In genomic region chr18:48023334-48024008, GRCh38 we compare ENCODE assay signal across 8 cellular contexts.
A peak's percentile ranks its signal among the peaks of the same experiment; 100 is the strongest.
DNase-seq lines count a peak whose midpoint lies in the region; ATAC-seq and TF ChIP-seq lines count a peak whose summit lies in the region.

No MANE protein-coding gene starts in this region.

- H3K4me1 Mint-ChIP-seq in naive thymus-derived CD8-positive, alpha-beta T cell, result peaks cover 0 to 7% (median 2%) of the 10 kb centered on the region in 4 donors

- in situ Hi-C loops in brain microvascular endothelial cell (cut with HindIII; ENCODE audit: low pct_ligation_motif_present, low sequenced_read_pairs), result no loop called here

- H3K27me3 ChIP-seq in brain microvascular endothelial cell (replicated peaks) (no peaks in the 10 kb centered on the region), left lung (peaks cover 0 to 8% of the 10 kb centered on the region in 2 donors)

- DNase-seq in COLO668 (lab: John Stamatoyannopoulos, UW; ENCODE audit: unreplicated experiment), result peak; percentile 56
- DNase-seq in HEK293T (ENCODE audit: extremely low spot score), result peak; percentile 50
- DNase-seq in NCI-H460 (ENCODE audit: extremely low read depth, low read depth), result peak; percentile 54
- DNase-seq in brain microvascular endothelial cell, result peak; percentile 54
- DNase-seq in left lung, result peak in 1 of 2 donors; percentile 37
- no peak for DNase-seq in naive thymus-derived CD8-positive, alpha-beta T cell

- peak overlapping the region in 1 of 10 donors; percentile 48 for H3K27ac Mint-ChIP-seq in naive thymus-derived CD8-positive, alpha-beta T cell

- ATAC-seq in left lung (peak; percentile 41), HG02798 (IDR thresholded peaks at IDR 0.05; ENCODE audit: poor library complexity, unreplicated experiment) (no peak), GM19328 (IDR thresholded peaks at IDR 0.05; ENCODE audit: unreplicated experiment) (no peak)
- ATAC-seq in naive thymus-derived CD8-positive, alpha-beta T cell, result no peak

- no peak overlapping the region for H3K27ac ChIP-seq in brain microvascular endothelial cell
- no peak overlapping the region for H3K27ac ChIP-seq in left lung

- H3K4me3 ChIP-seq in brain microvascular endothelial cell (ENCODE audit: low read depth, low read length) (no peak overlapping the region), left lung (no peak overlapping the region)

- H3K9me3 ChIP-seq in left lung, result no peaks in the 10 kb centered on the region

- TF ChIP-seq CTCF in brain microvascular endothelial cell (IDR thresholded peaks at IDR 0.05; ENCODE audit: low read depth, low read length, missing control alignments), result peak; percentile 64
- TF ChIP-seq CTCF in left lung (IDR thresholded peaks at IDR 0.05), result peak in 1 of 2 donors; percentile 13

- intact Hi-C loops in left lung (cut with DNase I), result no loop called here

- H3K4me3 Mint-ChIP-seq in naive thymus-derived CD8-positive, alpha-beta T cell, result no peak overlapping the region

- H3K4me1 ChIP-seq in left lung, result peaks cover 5 to 20% of the 10 kb centered on the region in 2 donors

- no peaks in the 10 kb centered on the region for H3K36me3 Mint-ChIP-seq in naive thymus-derived CD8-positive, alpha-beta T cell

- H3K36me3 ChIP-seq in brain microvascular endothelial cell (replicated peaks) (no peaks in the 10 kb centered on the region), left lung (no peaks in the 10 kb centered on the region)

- peaks cover 8 to 34% (median 21%) of the 10 kb centered on the region in 5 donors for H3K27me3 Mint-ChIP-seq in naive thymus-derived CD8-positive, alpha-beta T cell

- CTCF ChIA-PET in HEK293T (lab: Yijun Ruan, JAX), result no interaction called here

- POLR2A ChIA-PET in HEK293T (lab: Yijun Ruan, JAX), result no interaction called here
- POLR2A ChIA-PET in naive thymus-derived CD8-positive, alpha-beta T cell (lab: Charles Lee), result interaction anchor here (0.7 kb wide), 1 partner anchor 9 kb away, joined by 3 read pairs; no protein-coding TSS in a partner anchor

- no peaks in the 10 kb centered on the region for H3K9me3 Mint-ChIP-seq in naive thymus-derived CD8-positive, alpha-beta T cell

TF ChIP-seq in HEK293T, 16 proteins besides CTCF, POLR2A, EP300 and RAD21:
- TF ChIP-seq FOXK2 (IDR thresholded peaks at IDR 0.05) (no peak), HDGF (IDR thresholded peaks at IDR 0.05; ENCODE audit: borderline replicate concordance) (no peak), FOXA1 (IDR thresholded peaks at IDR 0.05) (no peak), BHLHE40 (IDR thresholded peaks at IDR 0.05; ENCODE audit: borderline replicate concordance) (no peak), LEF1 (IDR thresholded peaks at IDR 0.05; ENCODE audit: borderline replicate concordance) (no peak), L3MBTL2 (conservative IDR thresholded peaks at IDR 0.05) (no peak), NFRKB (IDR thresholded peaks at IDR 0.05) (no peak), SP1 (IDR thresholded peaks at IDR 0.05) (no peak), SUZ12 (IDR thresholded peaks at IDR 0.05) (no peak), CTBP1 (IDR thresholded peaks at IDR 0.05; ENCODE audit: borderline replicate concordance) (no peak), ELF4 (IDR thresholded peaks at IDR 0.05) (no peak), TARDBP (IDR thresholded peaks at IDR 0.05) (no peak), ARNT (IDR thresholded peaks at IDR 0.05) (no peak), FOXM1 (IDR thresholded peaks at IDR 0.05; ENCODE audit: borderline replicate concordance) (no peak), ZNF384 (IDR thresholded peaks at IDR 0.05) (no peak)
- TF ChIP-seq, protein P1, sequence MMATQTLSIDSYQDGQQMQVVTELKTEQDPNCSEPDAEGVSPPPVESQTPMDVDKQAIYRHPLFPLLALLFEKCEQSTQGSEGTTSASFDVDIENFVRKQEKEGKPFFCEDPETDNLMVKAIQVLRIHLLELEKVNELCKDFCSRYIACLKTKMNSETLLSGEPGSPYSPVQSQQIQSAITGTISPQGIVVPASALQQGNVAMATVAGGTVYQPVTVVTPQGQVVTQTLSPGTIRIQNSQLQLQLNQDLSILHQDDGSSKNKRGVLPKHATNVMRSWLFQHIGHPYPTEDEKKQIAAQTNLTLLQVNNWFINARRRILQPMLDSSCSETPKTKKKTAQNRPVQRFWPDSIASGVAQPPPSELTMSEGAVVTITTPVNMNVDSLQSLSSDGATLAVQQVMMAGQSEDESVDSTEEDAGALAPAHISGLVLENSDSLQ (IDR thresholded peaks at IDR 0.05), result no peak

Comparison
In these comparisons a context has a peak if more than half of its experiments do, and no peak if none do; other contexts are left out.
1. DNase-seq: peak in COLO668 (single experiment), HEK293T (single experiment), NCI-H460 (single experiment) and brain microvascular endothelial cell (single experiment); none in naive thymus-derived CD8-positive, alpha-beta T cell (0 of 10).